ENCODE assay signal across 12 cellular contexts in the genomic region with DNA sequence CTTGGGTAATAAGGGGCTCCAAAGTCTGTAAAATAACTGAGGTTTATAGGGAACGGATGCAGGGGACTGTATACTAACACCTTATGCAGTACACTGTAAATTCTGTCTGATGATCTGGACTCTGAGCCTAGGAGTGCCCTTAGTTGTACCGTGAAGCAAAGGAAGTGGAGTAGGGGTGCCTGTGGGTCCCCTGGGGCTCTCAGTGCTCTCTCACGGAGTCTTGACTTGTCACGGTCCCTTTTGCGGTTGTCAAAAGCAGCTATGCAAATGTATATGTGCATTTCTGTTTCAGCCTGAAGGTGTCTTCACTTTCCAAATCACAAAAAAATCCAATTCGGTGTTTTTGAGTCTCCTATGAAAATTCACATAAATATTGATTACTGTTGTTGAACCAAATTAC. TPM values are rescaled to one million over a fixed set of nuclear protein-coding genes. Genes with fewer than 3 reads are reported as not detected.
A peak's percentile ranks its signal among the peaks of the same experiment; 100 is the strongest.
DNase-seq lines count a peak whose midpoint lies in the region; ATAC-seq and TF ChIP-seq lines count a peak whose summit lies in the region.
"Had no signal": no experiment of that assay in that cellular context is flagged by ENCODE, and none has a peak within 500 bp of the region (broad histone marks: within the 10 kb centered on the region; RNA-seq: fewer than 3 reads in every experiment).

No MANE protein-coding gene starts in this region.

- H3K27me3 Mint-ChIP-seq in naive B cell (peaks cover 20 to 53% (median 45%) of the 10 kb centered on the region in 3 donors), endodermal cell (ENCODE audit: insufficient read depth) (peaks cover 16% of the 10 kb centered on the region)
- peaks cover 4% of the 10 kb centered on the region for H3K27me3 Mint-ChIP-seq in activated naive CD4-positive, alpha-beta T cell treated with anti-CD3 and anti-CD28 coated beads, Interleukin-2, amount 10 ng/mL, durations not matched to agents 7 days and 5 days

- TF ChIP-seq CTCF in endodermal cell (conservative IDR thresholded peaks at IDR 0.05) = no peak

- ATAC-seq in GM18909 (IDR thresholded peaks at IDR 0.05; ENCODE audit: poor library complexity, unreplicated experiment) = peak; percentile 100
- peak; percentile 99 for ATAC-seq in GM21717 (IDR thresholded peaks at IDR 0.05; ENCODE audit: unreplicated experiment)
- peak; percentile 100 for ATAC-seq in HG03135 (IDR thresholded peaks at IDR 0.05; ENCODE audit: unreplicated experiment)
- peak; percentile 86 to 91 for ATAC-seq in naive B cell (ENCODE audit: low read depth in 2 of 2)
- ATAC-seq: HCT116, T-helper 17 cell had no signal

- peak; percentile 23 for DNase-seq in naive B cell
- DNase-seq in activated naive CD4-positive, alpha-beta T cell treated with anti-CD3 and anti-CD28 coated beads, Interleukin-2, amount 10 ng/mL, durations not matched to agents 7 days and 5 days = no peak
- DNase-seq in activated CD4-positive, CD25-positive, alpha-beta regulatory T cell (lab: John Stamatoyannopoulos, UW) = no peak
- no peak for DNase-seq in endodermal cell
- DNase-seq in erythroblast (lab: John Stamatoyannopoulos, UW) = no peak
- DNase-seq: activated CD8-positive, alpha-beta memory T cell treated with anti-CD3 and anti-CD28 coated beads, Interleukin-2, amount 50 U/mL, for 48 hours; MV-4-11; T-helper 17 cell had no signal

- no peaks in the 10 kb centered on the region for H3K9me3 ChIP-seq in endodermal cell (ENCODE audit: control insufficient read depth, low read length)

- H3K4me3 Mint-ChIP-seq in naive B cell (peak overlapping the region in 3 of 8 donors; percentile 2 to 79 (median 33)), endodermal cell (no peak overlapping the region)
- no peak overlapping the region for H3K4me3 Mint-ChIP-seq in activated naive CD4-positive, alpha-beta T cell treated with anti-CD3 and anti-CD28 coated beads, Interleukin-2, amount 10 ng/mL, durations not matched to agents 7 days and 5 days
- H3K4me3 Mint-ChIP-seq: T-helper 17 cell had no signal

- no peaks in the 10 kb centered on the region for H3K4me1 ChIP-seq in endodermal cell (ENCODE audit: control insufficient read depth, insufficient read depth, low read length)

- no peaks in the 10 kb centered on the region for H3K36me3 ChIP-seq in endodermal cell (ENCODE audit: control insufficient read depth, insufficient read depth, low read length)

- H3K27me3 ChIP-seq in endodermal cell (ENCODE audit: control insufficient read depth, insufficient read depth, low read length, poor library complexity, severe bottlenecking) = no peaks in the 10 kb centered on the region

- no peak for TF ChIP-seq POLR2A in erythroblast (IDR thresholded peaks at IDR 0.05; ENCODE audit: low read length)

- peaks cover 5 to 11% (median 8%) of the 10 kb centered on the region in 3 donors for H3K4me1 Mint-ChIP-seq in naive B cell
- no peaks in the 10 kb centered on the region for H3K4me1 Mint-ChIP-seq in activated naive CD4-positive, alpha-beta T cell treated with anti-CD3 and anti-CD28 coated beads, Interleukin-2, amount 10 ng/mL, durations not matched to agents 7 days and 5 days
- H3K4me1 Mint-ChIP-seq in endodermal cell = peaks cover 3% of the 10 kb centered on the region
- H3K4me1 Mint-ChIP-seq: T-helper 17 cell had no signal

- H3K4me3 ChIP-seq in endodermal cell (ENCODE audit: low read length) = no peak overlapping the region

- H3K27ac ChIP-seq in endodermal cell (ENCODE audit: low read depth, low read length) = no peak overlapping the region

- H3K9me3 Mint-ChIP-seq in naive B cell (peaks cover 0 to 13% (median 6%) of the 10 kb centered on the region in 7 donors), endodermal cell (peaks cover 21% of the 10 kb centered on the region)
- H3K9me3 Mint-ChIP-seq in activated naive CD4-positive, alpha-beta T cell treated with anti-CD3 and anti-CD28 coated beads, Interleukin-2, amount 10 ng/mL, durations not matched to agents 7 days and 5 days = peaks cover 2% of the 10 kb centered on the region

- 82 to 90% methylated on average over 5 to 6 of the region's 6 CpGs for WGBS in endodermal cell (ENCODE audit: insufficient coverage in 1 of 2, insufficient read length in 1 of 2), 2 experiments

- H3K27ac Mint-ChIP-seq in naive B cell (no peak overlapping the region), endodermal cell (no peak overlapping the region)
- no peak overlapping the region for H3K27ac Mint-ChIP-seq in activated naive CD4-positive, alpha-beta T cell treated with anti-CD3 and anti-CD28 coated beads, Interleukin-2, amount 10 ng/mL, durations not matched to agents 7 days and 5 days
- H3K27ac Mint-ChIP-seq: T-helper 17 cell had no signal

- peaks cover 0 to 6% of the 10 kb centered on the region in 2 donors for H3K36me3 Mint-ChIP-seq in naive B cell
- no peaks in the 10 kb centered on the region for H3K36me3 Mint-ChIP-seq in activated naive CD4-positive, alpha-beta T cell treated with anti-CD3 and anti-CD28 coated beads, Interleukin-2, amount 10 ng/mL, durations not matched to agents 7 days and 5 days
- H3K36me3 Mint-ChIP-seq in endodermal cell (ENCODE audit: low read depth) = peaks cover 2% of the 10 kb centered on the region

- CTCF ChIA-PET in activated naive CD4-positive, alpha-beta T cell treated with anti-CD3 and anti-CD28 coated beads, Interleukin-2, amount 10 ng/mL, durations not matched to agents 7 days and 5 days (lab: Charles Lee) = no interaction called here

- no peak overlapping the region for H3K9ac ChIP-seq in endodermal cell (ENCODE audit: extremely low read depth, low read length, poor library complexity, severe bottlenecking)

RNA-seq across cellular contexts. Expression of gene DMRT1, which starts 17.8 kb away (rescaled TPM):
- not detected for polyA plus RNA-seq in naive B cell (ENCODE audit: low read depth in 6 of 6)
- total RNA-seq in endodermal cell = not detected
- not detected for polyA plus RNA-seq in endodermal cell (2013, experiment 1 of 2)
- not detected for polyA plus RNA-seq in endodermal cell (2013, experiment 2 of 2)
- total RNA-seq: T-helper 17 cell had no signal
